14 cellular contexts compared by ENCODE assay signal in the genomic region with DNA sequence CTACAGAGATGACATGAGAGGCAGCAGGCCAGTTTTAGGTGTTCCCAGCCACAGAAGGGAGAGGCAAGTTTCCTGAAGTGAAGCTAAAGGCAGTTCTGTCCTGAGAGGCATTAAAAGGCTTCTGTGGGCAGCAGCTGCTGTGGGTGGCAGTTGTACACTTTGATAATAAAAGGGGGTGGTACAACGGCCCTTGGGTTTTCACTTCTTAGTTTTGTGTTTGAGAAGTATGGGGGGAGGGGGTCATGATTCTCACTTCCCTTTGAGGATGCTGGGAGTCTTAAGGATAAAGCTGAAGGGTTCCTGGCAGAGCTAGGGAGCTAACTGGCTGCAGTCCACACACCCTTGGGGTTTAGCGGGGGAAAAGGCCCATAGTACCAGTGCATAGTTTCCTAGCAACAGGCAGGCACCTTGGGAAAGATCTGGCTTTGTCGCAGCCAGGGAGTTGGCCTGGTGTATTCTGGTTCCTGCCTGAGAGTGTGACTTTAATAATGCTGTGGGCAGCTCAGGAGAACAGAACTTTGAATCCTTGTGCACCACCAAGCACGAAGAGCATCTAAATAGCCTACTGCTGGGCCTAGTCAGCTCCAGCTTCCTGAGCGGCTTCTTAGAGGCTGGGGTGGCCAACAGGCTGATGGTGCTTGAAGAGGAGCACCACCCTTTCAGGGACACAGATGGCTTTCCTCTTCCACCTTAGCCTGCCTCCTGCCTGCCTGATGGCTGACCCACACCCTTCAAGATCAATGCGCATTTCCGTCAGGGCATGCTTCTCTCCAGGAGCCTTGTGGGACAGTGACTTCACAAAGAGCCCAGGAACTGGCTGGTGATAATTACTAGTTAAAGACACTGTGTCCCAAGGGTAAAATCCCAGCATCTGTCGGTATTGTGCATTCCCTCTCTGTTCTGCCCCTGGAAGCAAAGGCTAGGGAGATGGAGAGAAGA. TPM values are rescaled to one million over a fixed set of nuclear protein-coding genes. Genes with fewer than 3 reads are reported as not detected.
DNase-seq lines count a peak whose midpoint lies in the region; ATAC-seq, FAIRE-seq and TF ChIP-seq lines count a peak whose summit lies in the region.
"Had no signal": no experiment of that assay in that cellular context is flagged by ENCODE, and none has a peak within 500 bp of the region (broad histone marks: within the 10 kb centered on the region; RNA-seq: fewer than 3 reads in every experiment).

No MANE protein-coding gene starts in this region.

- peak overlapping the region; percentile 65 for H4K91ac ChIP-seq in H1 (replicated peaks; ENCODE audit: insufficient read length, low read length)

- H3K9me3 Mint-ChIP-seq in CD14-positive monocyte (peaks cover 0 to 6% (median 0%) of the 10 kb centered on the region in 7 donors), GM23338 (no peaks in the 10 kb centered on the region), HFFc6 (no peaks in the 10 kb centered on the region), mesothelial cell of epicardium (peaks cover 15% of the 10 kb centered on the region)

- no peak for TF ChIP-seq EP300 in H1 (IDR thresholded peaks at IDR 0.05; ENCODE audit: borderline replicate concordance in 1 of 2, low read depth in 2 of 2, low read length in 2 of 2)

- H3K56ac ChIP-seq in H1 (replicated peaks; ENCODE audit: insufficient read length, low read depth, low read length): no peak overlapping the region

- H3K27me3 ChIP-seq in GM23338 (ENCODE audit: insufficient read depth) (no peaks in the 10 kb centered on the region), H1 (replicated peaks in 1 of 4; ENCODE audit: control insufficient read depth in 3 of 4, extremely low read depth in 1 of 4, insufficient read depth in 3 of 4, low read length in 3 of 4) (no peaks in the 10 kb centered on the region)

- no peak overlapping the region for H2AK5ac ChIP-seq in H1 (ENCODE audit: low read depth, low read length)

- CTCF ChIA-PET in H1 (lab: Charles Lee; ENCODE audit: partially characterized antibody): interaction anchor here (0.6 to 0.9 kb wide), 3 partner anchors 12 to 49 kb away, joined by 3 read pairs; no protein-coding TSS in a partner anchor

- H3K4me1 ChIP-seq in GM23338 (ENCODE audit: insufficient read depth) (peaks cover 6% of the 10 kb centered on the region; the same call in 1 of the 2 replicates), H1 (replicated peaks in 1 of 4; ENCODE audit: control insufficient read depth in 3 of 4, insufficient read depth in 4 of 4, low read length in 3 of 4) (peaks cover 0 to 9% (median 2%) of the 10 kb centered on the region in 4 experiments; a peak in 1 of 7 replicates)
- H3K4me1 ChIP-seq: psoas muscle had no signal

- 0 out of 2 replicates have a peak overlapping the region, but pooled peaks have one; percentile 18 for H2BK20ac ChIP-seq in H1 (ENCODE audit: low read length)

- no peak overlapping the region for H3K9ac ChIP-seq in H1 (replicated peaks in 1 of 4; ENCODE audit: extremely low read depth in 1 of 4, low read depth in 3 of 4, low read length in 3 of 4)

- WGBS in H1 (ENCODE audit: extremely low coverage in 1 of 2, insufficient coverage in 1 of 2, insufficient read length in 1 of 2, insufficient replicate concordance in 2 of 2, low coverage in 1 of 2, low lambda C conversion rate in 2 of 2, missing lambda C conversion rate in 1 of 2), 2 experiments: 71% methylated on average over 6 of the region's 8 CpGs; no CpG with 5 or more reads in 1 of the 2 experiments

- H2BK5ac ChIP-seq in H1 (ENCODE audit: low read depth, low read length): no peak overlapping the region; the same call in 1 of the 2 replicates

- no peaks in the 10 kb centered on the region for H3K79me1 ChIP-seq in H1 (ENCODE audit: low read depth, low read length)

- H2BK15ac ChIP-seq in H1 (ENCODE audit: low read length): no peak overlapping the region

- H3K4me3 Mint-ChIP-seq in CD14-positive monocyte (peak overlapping the region in 1 of 2 donors; percentile 46), GM23338 (no peak overlapping the region), HFFc6 (no peak overlapping the region), mesothelial cell of epicardium (no peak overlapping the region)

- ATAC-seq in GM23338: peak; percentile 77
- ATAC-seq in GM21619 (IDR thresholded peaks at IDR 0.05; ENCODE audit: unreplicated experiment): no peak
- ATAC-seq: psoas muscle had no signal

- H3K36me3 ChIP-seq in GM23338 (ENCODE audit: insufficient read depth) (no peaks in the 10 kb centered on the region), H1 (ENCODE audit: control insufficient read depth in 2 of 4, insufficient read depth in 4 of 4, low read length in 3 of 4) (no peaks in the 10 kb centered on the region)

- TF ChIP-seq CTCF in CD14-positive monocyte (IDR thresholded peaks at IDR 0.05): no peak
- 0 out of 4 replicates have a peak, but pooled peaks of 1 of the 2 experiments have one; percentile 0 for TF ChIP-seq CTCF in GM23338 (conservative IDR thresholded peaks at IDR 0.05; ENCODE audit: low read depth in 2 of 2)
- no peak for TF ChIP-seq CTCF in H1 (IDR thresholded peaks at IDR 0.05; ENCODE audit: control extremely low read depth in 1 of 3, insufficient read depth in 1 of 3, low read depth in 1 of 3, low read length in 3 of 3)
- TF ChIP-seq CTCF in HFFc6 (IDR thresholded peaks at IDR 0.05): no peak
- no peak for TF ChIP-seq CTCF in mesothelial cell of epicardium (IDR thresholded peaks at IDR 0.05; ENCODE audit: unreplicated experiment)

- no peak overlapping the region for H4K5ac ChIP-seq in H1 (ENCODE audit: insufficient read length, low read depth, low read length)

- H3K79me2 ChIP-seq in GM23338 (replicated peaks; ENCODE audit: insufficient read depth) (no peaks in the 10 kb centered on the region), H1 (ENCODE audit: control insufficient read depth in 1 of 2, insufficient read depth in 2 of 2, low read length in 2 of 2) (no peaks in the 10 kb centered on the region)

- H3K27ac Mint-ChIP-seq in CD14-positive monocyte (peak overlapping the region in 4 of 7 donors; percentile 9 to 73 (median 41)), GM23338 (no peak overlapping the region), HFFc6 (no peak overlapping the region), mesothelial cell of epicardium (no peak overlapping the region)

- peaks cover 1 to 6% (median 1%) of the 10 kb centered on the region in 3 donors for H3K27me3 Mint-ChIP-seq in CD14-positive monocyte (ENCODE audit: low read depth in 3 of 3)
- H3K27me3 Mint-ChIP-seq in GM23338 (ENCODE audit: insufficient read depth, low read depth, poor library complexity): peaks cover 4% of the 10 kb centered on the region
- no peaks in the 10 kb centered on the region; the same call in none of the 2 replicates for H3K27me3 Mint-ChIP-seq in HFFc6 (ENCODE audit: insufficient read depth)
- H3K27me3 Mint-ChIP-seq in mesothelial cell of epicardium (ENCODE audit: low read depth): no peaks in the 10 kb centered on the region

- no peaks in the 10 kb centered on the region for H3K9me2 ChIP-seq in GM23338 (ENCODE audit: insufficient read depth)

- no peak overlapping the region for H4K8ac ChIP-seq in H1 (ENCODE audit: extremely low read depth, insufficient read depth, low read length)

- H2BK12ac ChIP-seq in H1 (ENCODE audit: low read depth, low read length): no peak overlapping the region

- no peak overlapping the region for H3K23ac ChIP-seq in H1 (ENCODE audit: insufficient read length)

- DNase-seq in CD14-positive monocyte (ENCODE audit: low spot score) (no peak), GM23338 (ENCODE audit: low spot score) (peak; percentile 47), NOMO-1 treated with DMSO at 0.1 percent for 48 hours (lab: John Stamatoyannopoulos, UW; ENCODE audit: unreplicated experiment) (peak; percentile 87), H1 (ENCODE audit: low read depth in 1 of 2, low spot score in 2 of 2) (no peak), HFFc6 (no peak), NCI-H526 treated with DMSO at 0.1 percent for 48 hours (lab: John Stamatoyannopoulos, UW) (no peak), mesothelial cell of epicardium (ENCODE audit: low spot score in 2 of 2, unreplicated experiment in 2 of 2) (no peak)
- DNase-seq: activated CD4-positive, alpha-beta T cell treated with anti-CD3 and anti-CD28 coated beads, Interleukin-2, amount 50 U/mL, for 1 hour; activated gamma-delta T cell treated with Interleukin-2 at 50 U/mL for 16 hours; cerebellar nuclear complex; NCI-H510A; psoas muscle; stimulated activated naive CD4-positive, alpha-beta T cell had no signal

- H3F3A ChIP-seq in GM23338 (replicated peaks; ENCODE audit: low read depth): no peaks in the 10 kb centered on the region

- no peak overlapping the region for H3K18ac ChIP-seq in H1 (ENCODE audit: extremely low read depth, low read length)

- H3K4me3 ChIP-seq in GM23338 (no peak overlapping the region), H1 (ENCODE audit: extremely low read depth in 1 of 4, insufficient read depth in 2 of 4, low read depth in 3 of 4, low read length in 4 of 4) (no peak overlapping the region)
- H3K4me3 ChIP-seq: psoas muscle had no signal

- intact Hi-C loops in CD14-positive monocyte (cut with micrococcal nuclease): no loop called here

- H2BK120ac ChIP-seq in H1 (replicated peaks; ENCODE audit: low read depth, low read length): no peak overlapping the region

- FAIRE-seq in H1 (lab: Jason Lieb, UNC): no peak

- no peak overlapping the region for H3K14ac ChIP-seq in H1 (ENCODE audit: insufficient read length)

- H3K27ac ChIP-seq in GM23338 (ENCODE audit: low read depth) (no peak overlapping the region), H1 (ENCODE audit: low read depth, low read length) (no peak overlapping the region)
- H3K27ac ChIP-seq: psoas muscle had no signal

- H3K23me2 ChIP-seq in H1 (ENCODE audit: low read depth, low read length): no peaks in the 10 kb centered on the region

- POLR2A ChIA-PET in H1 (lab: Charles Lee; ENCODE audit: partially characterized antibody): interaction anchor here (0.6 kb wide), 1 partner anchor 19 kb away, joined by 3 read pairs; no protein-coding TSS in a partner anchor

- H3K4ac ChIP-seq in H1 (replicated peaks; ENCODE audit: insufficient read length, low read depth, low read length): no peak overlapping the region

- no peaks in the 10 kb centered on the region for H3K9me3 ChIP-seq in H1 (ENCODE audit: insufficient read depth in 2 of 2, low read depth in 1 of 2, low read length in 1 of 2)
- H3K9me3 ChIP-seq: psoas muscle had no signal

- TF ChIP-seq POLR2A in H1 (IDR thresholded peaks at IDR 0.05; ENCODE audit: control extremely low read depth in 1 of 2, low read depth in 2 of 2, low read length in 2 of 2): no peak

- TF ChIP-seq RAD21 in H1 (IDR thresholded peaks at IDR 0.05 in 1 of 2, conservative IDR thresholded peaks at IDR 0.05 in 1 of 2; ENCODE audit: low read depth in 2 of 2, low read length in 2 of 2): no peak

- H3K36me3 Mint-ChIP-seq in CD14-positive monocyte: peaks cover 2 to 3% of the 10 kb centered on the region in 2 donors
- H3K36me3 Mint-ChIP-seq in GM23338 (ENCODE audit: low read depth): no peaks in the 10 kb centered on the region
- H3K36me3 Mint-ChIP-seq in HFFc6 (ENCODE audit: low read depth): no peaks in the 10 kb centered on the region
- no peaks in the 10 kb centered on the region for H3K36me3 Mint-ChIP-seq in mesothelial cell of epicardium

- H4K20me1 ChIP-seq in GM23338 (replicated peaks; ENCODE audit: insufficient read depth) (no peaks in the 10 kb centered on the region), H1 (replicated peaks in 1 of 2; ENCODE audit: control insufficient read depth in 1 of 2, insufficient read depth in 2 of 2, low read length in 2 of 2) (no peaks in the 10 kb centered on the region)

- H3K4me1 Mint-ChIP-seq in CD14-positive monocyte (peaks cover 48% of the 10 kb centered on the region), GM23338 (peaks cover 27% of the 10 kb centered on the region; the same call in 2 of the 3 replicates), HFFc6 (ENCODE audit: low read depth) (no peaks in the 10 kb centered on the region), mesothelial cell of epicardium (peaks cover 4% of the 10 kb centered on the region)

- H3K4me2 ChIP-seq in GM23338: no peak overlapping the region
- peak overlapping the region; percentile 7 to 28; a peak in 3 of 4 replicates for H3K4me2 ChIP-seq in H1 (ENCODE audit: insufficient read depth in 1 of 2, low read depth in 2 of 2, low read length in 2 of 2)

- H2AFZ ChIP-seq in GM23338 (peak overlapping the region; percentile 56; the same call in 1 of the 2 replicates), H1 (ENCODE audit: low read length) (no peak overlapping the region)

RNA-seq across cellular contexts. Expression of a gene that starts 12.4 kb away (rescaled TPM):
- 10 to 100 TPM in 1 of 2 donors, 1 to 10 TPM in 1; 8.6 to 10.6 TPM for polyA plus RNA-seq in CD14-positive monocyte
- 14.0 and 14.3 TPM in 2 replicates for total RNA-seq in GM23338 (2014; rRNA removed; shearing (Covaris generic))
- 2.8 and 3.9 TPM in 2 replicates for polyA plus RNA-seq in GM23338 (2016; fragmentation: Nextera tagmentation; extraction: Ambion mirVana)
- total RNA-seq in H1 (2021; fragmentation: NEBNext Ultra II Directional; extraction: Animal tissue kit (Norgen Biotek cat#: 25700)): 14.4 and 14.9 TPM in 2 replicates
- polyA plus RNA-seq in H1 (2011; rRNA removed): 2.4 and 3.4 TPM in 2 replicates
- 4.2 TPM for polyA plus RNA-seq in H1 (2011; cell fraction: cytosol; rRNA removed)
- 2.4 TPM for polyA plus RNA-seq in H1 (2011; cell fraction: nucleus; rRNA removed)
- 5.5 to 9.8 TPM (median 6.3 TPM) in 4 replicates for polyA plus RNA-seq in H1 (2012, experiment 1 of 2)
- 0.37 TPM for polyA plus RNA-seq in H1 (2012, experiment 2 of 2)
- polyA plus RNA-seq in H1 (2013, experiment 1 of 2): 7.0 TPM
- polyA plus RNA-seq in H1 (2013, experiment 2 of 2): 6.1 TPM
- polyA minus RNA-seq in H1 (2011; rRNA and poly(A)+ RNA removed): 13.4 and 25.4 TPM in 2 replicates
- polyA minus RNA-seq in H1 (2011; cell fraction: cytosol; rRNA and poly(A)+ RNA removed): 11.0 TPM
- polyA minus RNA-seq in H1 (2011; cell fraction: nucleus; rRNA and poly(A)+ RNA removed): 14.7 TPM
- total RNA-seq in HFFc6 (2021; fragmentation: NEBNext Ultra II Directional; extraction: Animal tissue kit (Norgen Biotek cat#: 25700)): 10 to 100 TPM in 3 of 6 experiments, 1 to 10 TPM in 3; 7.4 to 11.4 (median 10.1) TPM
- total RNA-seq in mesothelial cell of epicardium: 20.3 to 21.5 TPM (median 20.6 TPM) in 3 replicates

RNA-seq across cellular contexts. Expression of a gene that starts 48.2 kb away (rescaled TPM):
- polyA plus RNA-seq in CD14-positive monocyte (1 to 10 TPM in 1 of 2 donors, under 1 TPM in 1; 0.10 to 1.2 TPM), GM23338 (2016; fragmentation: Nextera tagmentation; extraction: Ambion mirVana) (0.21 and 0.40 TPM in 2 replicates), H1 (2011; rRNA removed) (1.1 and 2.3 TPM in 2 replicates)
- total RNA-seq in GM23338 (2014; rRNA removed; shearing (Covaris generic)): 0.16 and 0.28 TPM in 2 replicates
- total RNA-seq in H1 (2021; fragmentation: NEBNext Ultra II Directional; extraction: Animal tissue kit (Norgen Biotek cat#: 25700)): 0.23 and 0.73 TPM in 2 replicates
- 1.3 TPM for polyA plus RNA-seq in H1 (2011; cell fraction: cytosol; rRNA removed)
- 0.63 TPM for polyA plus RNA-seq in H1 (2011; cell fraction: nucleus; rRNA removed)
- polyA plus RNA-seq in H1 (2012, experiment 1 of 2): 0.87 to 2.3 TPM (median 1.4 TPM) in 4 replicates
- 0.16 TPM for polyA plus RNA-seq in H1 (2012, experiment 2 of 2)
- 0.14 TPM for polyA plus RNA-seq in H1 (2013, experiment 1 of 2)
- polyA plus RNA-seq in H1 (2013, experiment 2 of 2): 0.06 TPM
- polyA minus RNA-seq in H1 (2011; rRNA and poly(A)+ RNA removed): 2.4 and 2.9 TPM in 2 replicates
- polyA minus RNA-seq in H1 (2011; cell fraction: cytosol; rRNA and poly(A)+ RNA removed): 0.88 TPM
- polyA minus RNA-seq in H1 (2011; cell fraction: nucleus; rRNA and poly(A)+ RNA removed): 0.60 TPM
- total RNA-seq in HFFc6 (2021; fragmentation: NEBNext Ultra II Directional; extraction: Animal tissue kit (Norgen Biotek cat#: 25700)): under 1 TPM in 4 of 6 experiments, not detected in 2; 0.20 to 0.56 (median 0.33) TPM
- total RNA-seq in mesothelial cell of epicardium: 1.3 to 1.8 TPM (median 1.5 TPM) in 3 replicates

Comparison
In these comparisons a context has a peak if more than half of its experiments do, and no peak if none do; other contexts are left out.
1. DNase-seq: peak in GM23338 (single experiment) and NOMO-1 treated with DMSO at 0.1 percent for 48 hours (single experiment); none in CD14-positive monocyte (single experiment), H1 (0 of 2), HFFc6 (single experiment), NCI-H526 treated with DMSO at 0.1 percent for 48 hours (single experiment) and mesothelial cell of epicardium (0 of 2).
2. H3K27ac Mint-ChIP-seq: peak in CD14-positive monocyte (4 of 7); none in GM23338 (single experiment), HFFc6 (single experiment) and mesothelial cell of epicardium (single experiment).